Comparison of ENCODE assay signal across 8 cellular contexts in genomic region chr9:98255064-98255577, GRCh38. TPM values are rescaled to one million over a fixed set of nuclear protein-coding genes. Genes with fewer than 3 reads are reported as not detected.
DNase-seq lines count a peak whose midpoint lies in the region; ATAC-seq and TF ChIP-seq lines count a peak whose summit lies in the region.

No MANE protein-coding gene starts in this region.

- peaks cover 3% of the 10 kb centered on the region for H3K27me3 Mint-ChIP-seq in activated T-helper 1 cell treated with anti-CD3 and anti-CD28 coated beads, Interleukin-12 subunit alpha, Interleukin-12 subunit beta, Interleukin-2, Interleukin-4 antibody, amounts not matched to agents 30 ng/mL and 10 ng/mL and 1 ng/mL, durations not matched to agents 14 hours and 24 hours and 36 hours (ENCODE audit: insufficient read depth)

- H3K27ac ChIP-seq in BLaER1 treated with 17β-estradiol and CSF1 and Interleukin-3, amounts not matched to agents 10 nM and 100 nM, result peak overlapping the region; percentile 82 to 96 (median 91); a peak in 21 of 22 replicates
- H3K27ac ChIP-seq in heart right ventricle (peak overlapping the region in 9 of 10 donors; percentile 90 to 99 (median 96)), psoas muscle (peak overlapping the region; percentile 90)

- peaks cover 0 to 27% (median 16%) of the 10 kb centered on the region in 11 experiments; a peak in 15 of 22 replicates for H3K36me3 ChIP-seq in BLaER1 treated with 17β-estradiol and CSF1 and Interleukin-3, amounts not matched to agents 10 nM and 100 nM
- H3K36me3 ChIP-seq in heart right ventricle (peaks cover 0 to 3% (median 0%) of the 10 kb centered on the region in 9 donors), psoas muscle (ENCODE audit: insufficient read depth in 1 of 2, low read depth in 1 of 2) (no peaks in the 10 kb centered on the region)

- ATAC-seq in GM18873 (IDR thresholded peaks at IDR 0.05; ENCODE audit: low FRiP score, unreplicated experiment) (peak; percentile 19), HG03378 (IDR thresholded peaks at IDR 0.05; ENCODE audit: unreplicated experiment) (peak; percentile 20), heart right ventricle (peak; percentile 3 to 44 (median 11)), psoas muscle (peak in 2 of 4 donors; percentile 21 to 25)

- peak overlapping the region; percentile 24 for H3K27ac Mint-ChIP-seq in activated T-helper 1 cell treated with anti-CD3 and anti-CD28 coated beads, Interleukin-12 subunit alpha, Interleukin-12 subunit beta, Interleukin-2, Interleukin-4 antibody, amounts not matched to agents 30 ng/mL and 10 ng/mL and 1 ng/mL, durations not matched to agents 14 hours and 24 hours and 36 hours

- H3K4me1 Mint-ChIP-seq in activated T-helper 1 cell treated with anti-CD3 and anti-CD28 coated beads, Interleukin-12 subunit alpha, Interleukin-12 subunit beta, Interleukin-2, Interleukin-4 antibody, amounts not matched to agents 30 ng/mL and 10 ng/mL and 1 ng/mL, durations not matched to agents 14 hours and 24 hours and 36 hours (ENCODE audit: low read depth), result peaks cover 28% of the 10 kb centered on the region

- H3K27me3 ChIP-seq in BLaER1 treated with 17β-estradiol and CSF1 and Interleukin-3, amounts not matched to agents 10 nM and 100 nM, result no peaks in the 10 kb centered on the region
- no peaks in the 10 kb centered on the region for H3K27me3 ChIP-seq in heart right ventricle
- no peaks in the 10 kb centered on the region for H3K27me3 ChIP-seq in psoas muscle (ENCODE audit: insufficient read depth in 3 of 3, low read length in 2 of 3)

- peaks cover 23 to 64% (median 59%) of the 10 kb centered on the region in 10 experiments for H3K4me1 ChIP-seq in BLaER1 treated with 17β-estradiol and CSF1 and Interleukin-3, amounts not matched to agents 10 nM and 100 nM
- H3K4me1 ChIP-seq in heart right ventricle, result peaks cover 3 to 58% (median 15%) of the 10 kb centered on the region in 9 donors
- H3K4me1 ChIP-seq in psoas muscle, result peaks cover 6% of the 10 kb centered on the region

- no peaks in the 10 kb centered on the region for H3K9me3 ChIP-seq in BLaER1 treated with 17β-estradiol and CSF1 and Interleukin-3, amounts not matched to agents 10 nM and 100 nM (replicated peaks in 1 of 11)
- H3K9me3 ChIP-seq in heart right ventricle (no peaks in the 10 kb centered on the region), psoas muscle (no peaks in the 10 kb centered on the region)

- H3K36me3 Mint-ChIP-seq in activated T-helper 1 cell treated with anti-CD3 and anti-CD28 coated beads, Interleukin-12 subunit alpha, Interleukin-12 subunit beta, Interleukin-2, Interleukin-4 antibody, amounts not matched to agents 30 ng/mL and 10 ng/mL and 1 ng/mL, durations not matched to agents 14 hours and 24 hours and 36 hours (ENCODE audit: low read depth), result no peaks in the 10 kb centered on the region

- H3K4me3 Mint-ChIP-seq in activated T-helper 1 cell treated with anti-CD3 and anti-CD28 coated beads, Interleukin-12 subunit alpha, Interleukin-12 subunit beta, Interleukin-2, Interleukin-4 antibody, amounts not matched to agents 30 ng/mL and 10 ng/mL and 1 ng/mL, durations not matched to agents 14 hours and 24 hours and 36 hours, result peak overlapping the region; percentile 89

- H3K4me2 ChIP-seq in BLaER1 treated with 17β-estradiol and CSF1 and Interleukin-3, amounts not matched to agents 10 nM and 100 nM, result peak overlapping the region; percentile 86 to 99 (median 95)

- H3K9ac ChIP-seq in BLaER1 treated with 17β-estradiol and CSF1 and Interleukin-3, amounts not matched to agents 10 nM and 100 nM, result peak overlapping the region; percentile 81 to 92 (median 87)

- intact Hi-C loops in activated T-helper 1 cell treated with anti-CD3 and anti-CD28 coated beads, Interleukin-12 subunit alpha, Interleukin-12 subunit beta, Interleukin-2, Interleukin-4 antibody, amounts not matched to agents 30 ng/mL and 10 ng/mL and 1 ng/mL, durations not matched to agents 14 hours and 24 hours and 36 hours (cut with micrococcal nuclease), result loop anchor here (1.0 to 10.0 kb wide), 8 partner anchors 62 to 1844 kb away; partner anchors contain the start of genes ERP44, INVS, NANS and TRIM14
- intact Hi-C loops in heart right ventricle (cut with DNase I), result loop anchor here in 4 of 10 donors (2.0 to 10.0 kb wide), 8 partner anchors 38 to 550 kb away; partner anchors contain the start of genes NANS (in 2 of the 4), ANP32B (in 1 of the 4) and TRMO (in 1 of the 4)
- intact Hi-C loops in psoas muscle (cut with DNase I), result loop anchor here (2.0 to 10.0 kb wide), 3 partner anchors 198 to 540 kb away; partner anchors contain the start of genes NANS (in 1 of the 2) and TRMO (in 1 of the 2)

- no peaks in the 10 kb centered on the region for H3K9me3 Mint-ChIP-seq in activated T-helper 1 cell treated with anti-CD3 and anti-CD28 coated beads, Interleukin-12 subunit alpha, Interleukin-12 subunit beta, Interleukin-2, Interleukin-4 antibody, amounts not matched to agents 30 ng/mL and 10 ng/mL and 1 ng/mL, durations not matched to agents 14 hours and 24 hours and 36 hours

- no peak for DNase-seq in activated T-helper 1 cell treated with anti-CD3 and anti-CD28 coated beads, Interleukin-12 subunit alpha, Interleukin-12 subunit beta, Interleukin-2, Interleukin-4 antibody, amounts not matched to agents 30 ng/mL and 10 ng/mL and 1 ng/mL, durations not matched to agents 14 hours and 24 hours and 36 hours (ENCODE audit: low spot score)
- DNase-seq in heart right ventricle (no peak), psoas muscle (no peak), activated gamma-delta T cell (lab: John Stamatoyannopoulos, UW) (no peak), cortex of kidney (lab: John Stamatoyannopoulos, UW) (no peak)

- H4K20me1 ChIP-seq in BLaER1 treated with 17β-estradiol and CSF1 and Interleukin-3, amounts not matched to agents 10 nM and 100 nM, result no peaks in the 10 kb centered on the region

- no peak for TF ChIP-seq CTCF in heart right ventricle (IDR thresholded peaks at IDR 0.05)
- no peak for TF ChIP-seq CTCF in psoas muscle (IDR thresholded peaks at IDR 0.05)

- H3K4me3 ChIP-seq in BLaER1 treated with 17β-estradiol and CSF1 and Interleukin-3, amounts not matched to agents 10 nM and 100 nM, result peak overlapping the region; percentile 72 to 91 (median 84)
- H3K4me3 ChIP-seq in heart right ventricle (peak overlapping the region; percentile 51 to 96 (median 83)), psoas muscle (peak overlapping the region; percentile 93)

- 2% methylated on average over 35 of the region's 35 CpGs for WGBS in heart right ventricle, 2 donors
- 1 to 2% (median 1%) methylated on average over 35 of the region's 35 CpGs for WGBS in psoas muscle, 3 donors

RNA-seq across cellular contexts. Expression of gene TBC1D2, which starts 0.3 kb away (rescaled TPM):
- total RNA-seq in activated T-helper 1 cell treated with anti-CD3 and anti-CD28 coated beads, Interleukin-12 subunit alpha, Interleukin-12 subunit beta, Interleukin-2, Interleukin-4 antibody, amounts not matched to agents 30 ng/mL and 10 ng/mL and 1 ng/mL, durations not matched to agents 14 hours and 24 hours and 36 hours, result 1.8 and 2.2 TPM in 2 replicates
- total RNA-seq in heart right ventricle, result 1 to 10 TPM in 9 of 10 donors, under 1 TPM in 1; 0.49 to 4.3 (median 1.7) TPM
- 1 to 10 TPM; 2.3 to 2.8 TPM for polyA plus RNA-seq in heart right ventricle
- 1 to 10 TPM; 1.9 to 2.7 (median 2.4) TPM for total RNA-seq in psoas muscle
- 1 to 10 TPM; 1.3 to 2.9 (median 1.4) TPM for polyA plus RNA-seq in psoas muscle
